30 cellular contexts compared by ENCODE assay signal in the genomic region with DNA sequence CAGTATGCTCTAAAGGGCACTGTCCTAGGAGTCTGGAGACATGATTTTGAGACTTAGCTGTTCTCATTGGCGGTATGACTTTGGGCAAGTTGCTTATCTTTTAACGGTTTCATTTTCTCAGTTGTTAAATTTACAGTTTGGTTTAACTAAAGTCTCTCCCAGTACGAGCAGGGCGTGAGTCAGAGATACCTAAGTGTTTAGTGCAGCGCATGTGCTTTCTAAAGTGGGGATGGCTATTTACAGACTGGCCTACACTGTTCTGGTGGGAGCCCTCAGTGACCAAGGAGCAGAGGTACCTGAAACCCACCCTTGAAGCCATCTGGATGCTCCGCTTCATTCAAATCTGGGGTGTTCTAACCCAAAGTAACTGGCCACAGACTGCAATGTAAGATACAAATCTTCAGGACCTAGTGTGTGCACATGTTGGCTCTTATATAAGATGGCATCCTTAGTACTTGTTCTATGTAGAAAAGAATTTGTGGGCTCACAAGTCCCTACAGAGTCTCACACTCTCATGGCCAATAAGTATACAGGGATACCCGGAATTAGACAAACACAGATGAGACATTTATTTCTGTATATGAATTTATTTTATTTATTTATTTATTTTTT. TPM values are rescaled to one million over a fixed set of nuclear protein-coding genes. Genes with fewer than 3 reads are reported as not detected.
DNase-seq lines count a peak whose midpoint lies in the region; ATAC-seq and TF ChIP-seq lines count a peak whose summit lies in the region.
"Had no signal": no experiment of that assay in that cellular context is flagged by ENCODE, and none has a peak within 500 bp of the region (broad histone marks: within the 10 kb centered on the region; RNA-seq: fewer than 3 reads in every experiment).

No MANE protein-coding gene starts in this region.

- no peak for ATAC-seq in activated CD4-positive, alpha-beta T cell treated with anti-CD3 and anti-CD28 coated beads for 36 hours
- ATAC-seq in HG02642 (IDR thresholded peaks at IDR 0.05; ENCODE audit: poor library complexity, unreplicated experiment) = no peak
- ATAC-seq: activated CD4-positive, CD25-positive, alpha-beta regulatory T cell treated with anti-CD3 and anti-CD28 coated beads, Interleukin-2, amount 50 U/mL, for 24 hours; left lung; pancreas had no signal

- TF ChIP-seq CTCF in 22Rv1 (IDR thresholded peaks at IDR 0.05) = no peak
- TF ChIP-seq CTCF in esophagus squamous epithelium (IDR thresholded peaks at IDR 0.05) = no peak

- no peaks in the 10 kb centered on the region for H3K27me3 Mint-ChIP-seq in activated CD4-positive, alpha-beta T cell treated with anti-CD3 and anti-CD28 coated beads for 36 hours
- H3K27me3 Mint-ChIP-seq: CD4-positive, alpha-beta T cell; memory B cell had no signal

- DNase-seq in H4 (ENCODE audit: low spot score) (peak; percentile 52), SJSA1 (ENCODE audit: low read depth in 1 of 2, low spot score in 2 of 2) (peak in 1 of 2 experiments; percentile 61), iris pigment epithelial cell (ENCODE audit: low read depth) (peak; percentile 86), esophagus squamous epithelium (lab: John Stamatoyannopoulos, UW) (no peak), activated gamma-delta T cell treated with Interleukin-2 at 50 U/mL for 16 hours (no peak)
- no peak for DNase-seq in activated CD4-positive, alpha-beta T cell treated with anti-CD3 and anti-CD28 coated beads for 36 hours
- DNase-seq: activated CD4-positive, alpha-beta T cell treated with anti-CD3 and anti-CD28 coated beads, Interleukin-2, amount 50 U/mL, for 48 hours; activated naive CD4-positive, alpha-beta T cell treated with anti-CD3 and anti-CD28 coated beads, Interleukin-2, amount 50 U/mL, for 16 hours; amygdala; CD4-positive, alpha-beta T cell; effector CD8-positive, alpha-beta T cell; glutamatergic neuron; H9; left lung; NCI-H1092 treated with DMSO at 0.1 percent for 48 hours; NCI-H1694 treated with DMSO at 0.1 percent for 48 hours; NCI-H510A; nephron progenitor cell; pancreas; retina; RPMI8226; SJCRH30; small intestine; stimulated activated naive CD4-positive, alpha-beta T cell had no signal

- H3K36me3 ChIP-seq in SJSA1 (peaks cover 25% of the 10 kb centered on the region), esophagus squamous epithelium (peaks cover 0 to 11% (median 0%) of the 10 kb centered on the region in 3 donors)
- H3K36me3 ChIP-seq: left lung, pancreas, SJCRH30 had no signal

- intact Hi-C loops in activated CD4-positive, alpha-beta T cell treated with anti-CD3 and anti-CD28 coated beads for 36 hours (cut with DNase I, micrococcal nuclease) = no loop called here
- intact Hi-C loops in esophagus squamous epithelium (cut with DNase I) = no loop called here

- no peaks in the 10 kb centered on the region for H3K27me3 ChIP-seq in SJSA1 (replicated peaks)
- H3K27me3 ChIP-seq in esophagus squamous epithelium = no peaks in the 10 kb centered on the region
- H3K27me3 ChIP-seq: left lung, pancreas, SJCRH30, suprapubic skin had no signal

- TF ChIP-seq POLR2A in esophagus squamous epithelium (IDR thresholded peaks at IDR 0.05) = no peak

- H3K27ac ChIP-seq in 22Rv1 (peak overlapping the region; percentile 13; the same call in 1 of the 2 replicates), SJSA1 (peak overlapping the region; percentile 52), esophagus squamous epithelium (no peak overlapping the region)
- H3K27ac ChIP-seq: epithelial cell of prostate, left lung, pancreas, SJCRH30, suprapubic skin had no signal

- no peaks in the 10 kb centered on the region for H3K9me3 Mint-ChIP-seq in activated CD4-positive, alpha-beta T cell treated with anti-CD3 and anti-CD28 coated beads for 36 hours (ENCODE audit: low read depth)
- H3K9me3 Mint-ChIP-seq: CD4-positive, alpha-beta T cell; H9; memory B cell; nephron progenitor cell had no signal

- H3K36me3 Mint-ChIP-seq in activated CD4-positive, alpha-beta T cell treated with anti-CD3 and anti-CD28 coated beads for 36 hours (ENCODE audit: low read depth) = peaks cover 29% of the 10 kb centered on the region

- CTCF ChIA-PET in activated CD4-positive, alpha-beta T cell treated with anti-CD3 and anti-CD28 coated beads for 36 hours (lab: Charles Lee) = interaction anchor here (1.1 kb wide), 2 partner anchors 10 to 25 kb away, joined by 3 read pairs; no protein-coding TSS in a partner anchor

- H3K4me3 ChIP-seq in SJSA1 (no peak overlapping the region), esophagus squamous epithelium (no peak overlapping the region)
- H3K4me3 ChIP-seq: left lung, pancreas, SJCRH30, suprapubic skin had no signal

- 88 to 91% methylated on average over 7 of the region's 7 CpGs for WGBS in esophagus squamous epithelium, 2 donors

- peaks cover 63% of the 10 kb centered on the region for H3K4me1 ChIP-seq in SJSA1 (replicated peaks)
- H3K4me1 ChIP-seq in esophagus squamous epithelium = no peaks in the 10 kb centered on the region
- H3K4me1 ChIP-seq: left lung, pancreas, SJCRH30, suprapubic skin had no signal

- H3K9me3 ChIP-seq in SJSA1 (replicated peaks) = no peaks in the 10 kb centered on the region
- no peaks in the 10 kb centered on the region for H3K9me3 ChIP-seq in esophagus squamous epithelium
- H3K9me3 ChIP-seq: left lung, pancreas, SJCRH30, suprapubic skin had no signal

- H3K27ac Mint-ChIP-seq in activated CD4-positive, alpha-beta T cell treated with anti-CD3 and anti-CD28 coated beads for 36 hours = no peak overlapping the region
- H3K27ac Mint-ChIP-seq: CD4-positive, alpha-beta T cell; H9; memory B cell had no signal

- no peak overlapping the region for H3K4me3 Mint-ChIP-seq in activated CD4-positive, alpha-beta T cell treated with anti-CD3 and anti-CD28 coated beads for 36 hours
- H3K4me3 Mint-ChIP-seq: CD4-positive, alpha-beta T cell; H9; memory B cell; nephron progenitor cell had no signal

- POLR2A ChIA-PET in activated CD4-positive, alpha-beta T cell treated with anti-CD3 and anti-CD28 coated beads for 36 hours (lab: Charles Lee) = no interaction called here

- H3K4me1 Mint-ChIP-seq in activated CD4-positive, alpha-beta T cell treated with anti-CD3 and anti-CD28 coated beads for 36 hours = no peaks in the 10 kb centered on the region
- H3K4me1 Mint-ChIP-seq: H9 had no signal

RNA-seq across cellular contexts. Expression of a gene that starts 10.7 kb away (rescaled TPM):
- total RNA-seq in H4 (2014; rRNA removed; shearing (Covaris generic)) = 5.3 and 10.8 TPM in 2 replicates
- 3.9 and 16.7 TPM in 2 replicates for total RNA-seq in SJSA1 (2014; rRNA removed; shearing (Covaris generic))
- 100 to 1,000 TPM in 1 of 2 experiments, 10 to 100 TPM in 1; 92.1 to 126 TPM for total RNA-seq in activated CD4-positive, alpha-beta T cell treated with anti-CD3 and anti-CD28 coated beads for 36 hours
- total RNA-seq in esophagus squamous epithelium = 1 to 10 TPM; 2.3 to 7.9 (median 6.8) TPM

RNA-seq across cellular contexts. Expression of a gene that starts 11.9 kb away (rescaled TPM):
- total RNA-seq in H4 (2014; rRNA removed; shearing (Covaris generic)) = 0.21 and 2.8 TPM in 2 replicates
- total RNA-seq in SJSA1 (2014; rRNA removed; shearing (Covaris generic)) = 1.4 TPM in 1 of 2 replicates, not detected in the other
- total RNA-seq in activated CD4-positive, alpha-beta T cell treated with anti-CD3 and anti-CD28 coated beads for 36 hours = 10 to 100 TPM; 12.2 to 13.2 TPM
- total RNA-seq in esophagus squamous epithelium = 1 to 10 TPM in 2 of 4 donors, under 1 TPM in 2; 0.45 to 2.9 (median 1.1) TPM

RNA-seq across cellular contexts. Expression of a gene that starts 14.2 kb away (rescaled TPM):
- total RNA-seq in H4 (2014; rRNA removed; shearing (Covaris generic)) = 710 and 730 TPM in 2 replicates
- total RNA-seq in SJSA1 (2014; rRNA removed; shearing (Covaris generic)) = 1,071 and 1,205 TPM in 2 replicates
- 100 to 1,000 TPM; 357 to 438 TPM for total RNA-seq in activated CD4-positive, alpha-beta T cell treated with anti-CD3 and anti-CD28 coated beads for 36 hours
- total RNA-seq in esophagus squamous epithelium = 100 to 1,000 TPM; 289 to 440 (median 365) TPM

RNA-seq across cellular contexts. Expression of a gene that starts 21.4 kb away (rescaled TPM):
- 75.2 and 101 TPM in 2 replicates for total RNA-seq in H4 (2014; rRNA removed; shearing (Covaris generic))
- total RNA-seq in SJSA1 (2014; rRNA removed; shearing (Covaris generic)) = 80.0 and 128 TPM in 2 replicates
- total RNA-seq in activated CD4-positive, alpha-beta T cell treated with anti-CD3 and anti-CD28 coated beads for 36 hours = 1 to 10 TPM; 4.4 to 5.6 TPM
- total RNA-seq in esophagus squamous epithelium = 10 to 100 TPM; 16.4 to 59.3 (median 28.2) TPM

RNA-seq across cellular contexts. Expression of a gene that starts 26.6 kb away (rescaled TPM):
- total RNA-seq in H4 (2014; rRNA removed; shearing (Covaris generic)) = 0.37 and 2.2 TPM in 2 replicates
- total RNA-seq in SJSA1 (2014; rRNA removed; shearing (Covaris generic)) = not detected in 2 replicates
- 1 to 10 TPM; 1.4 to 1.5 TPM for total RNA-seq in activated CD4-positive, alpha-beta T cell treated with anti-CD3 and anti-CD28 coated beads for 36 hours
- total RNA-seq in esophagus squamous epithelium = under 1 TPM; 0.22 to 0.80 (median 0.58) TPM

Comparison
In these comparisons a context has a peak if more than half of its experiments do, and no peak if none do; other contexts are left out.
1. H3K27ac ChIP-seq: peak in 22Rv1 (single experiment) and SJSA1 (single experiment); none in esophagus squamous epithelium (0 of 4).
2. DNase-seq: peak in H4 (single experiment) and iris pigment epithelial cell (single experiment); none in activated CD4-positive, alpha-beta T cell treated with anti-CD3 and anti-CD28 coated beads for 36 hours (single experiment), esophagus squamous epithelium (single experiment) and activated gamma-delta T cell treated with Interleukin-2 at 50 U/mL for 16 hours (single experiment).